Comparison of ENCODE assay signal across 34 cellular contexts in the genomic region with DNA sequence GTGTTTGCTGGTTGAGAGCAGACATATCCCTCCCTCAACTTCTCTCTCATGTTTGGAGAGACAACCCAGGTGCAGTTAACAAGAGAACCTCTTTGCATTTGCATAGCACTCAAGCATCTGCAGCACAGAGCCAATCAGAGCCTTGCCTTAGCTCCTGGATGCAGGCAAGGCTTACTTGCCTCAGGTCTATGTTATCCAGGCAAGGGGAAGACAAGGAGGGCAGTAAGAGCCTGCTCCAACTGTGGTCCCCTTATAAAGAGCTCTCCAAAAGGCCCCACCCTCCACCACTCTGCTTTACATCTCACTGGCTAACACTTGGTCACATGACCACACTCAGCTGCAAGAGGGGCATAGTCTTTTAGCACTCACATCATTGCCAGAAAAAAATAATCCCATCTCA.
"Had no signal": no experiment of that assay in that cellular context is flagged by ENCODE, and none has a peak within 500 bp of the region (broad histone marks: within the 10 kb centered on the region; RNA-seq: fewer than 3 reads in every experiment).

No MANE protein-coding gene starts in this region.

- H3K36me3 Mint-ChIP-seq: activated CD8-positive, alpha-beta memory T cell treated with anti-CD3 and anti-CD28 coated beads, Interleukin-2, amount 10 ng/mL, durations not matched to agents 7 days and 5 days; activated naive CD4-positive, alpha-beta T cell treated with anti-CD3 and anti-CD28 coated beads, Interleukin-2, amount 10 ng/mL, durations not matched to agents 7 days and 5 days; activated naive CD4-positive, alpha-beta T cell treated with anti-CD3 and anti-CD28 coated beads, Interleukin-2, amount 50 U/mL, for 24 hours; activated naive CD8-positive, alpha-beta T cell; activated naive CD8-positive, alpha-beta T cell treated with anti-CD3 and anti-CD28 coated beads, Interleukin-2, amount 10 ng/mL, durations not matched to agents 7 days and 5 days had no signal

- H3K4me1 ChIP-seq: ascending aorta, breast epithelium had no signal

- H3K9me3 Mint-ChIP-seq: activated naive CD4-positive, alpha-beta T cell treated with anti-CD3 and anti-CD28 coated beads, Interleukin-2, amount 50 U/mL, for 24 hours; activated naive CD8-positive, alpha-beta T cell treated with anti-CD3 and anti-CD28 coated beads, Interleukin-2, amount 10 ng/mL, durations not matched to agents 7 days and 5 days; activated naive CD8-positive, alpha-beta T cell treated with anti-CD3 and anti-CD28 coated beads, Interleukin-2, amount 50 U/mL, for 24 hours had no signal

- H3K27me3 ChIP-seq: ascending aorta, brain microvascular endothelial cell, breast epithelium had no signal

- ATAC-seq: activated CD4-positive, alpha-beta T cell treated with anti-CD3 and anti-CD28 coated beads for 36 hours; activated CD4-positive, CD25-positive, alpha-beta regulatory T cell treated with anti-CD3 and anti-CD28 coated beads, Interleukin-2, amount 50 U/mL, for 24 hours; activated CD8-positive, alpha-beta memory T cell treated with anti-CD3 and anti-CD28 coated beads, Interleukin-2, amount 10 ng/mL, durations not matched to agents 7 days and 5 days; activated CD8-positive, alpha-beta T cell treated with anti-CD3 and anti-CD28 coated beads, Interleukin-2, amount 10 ng/mL, durations not matched to agents 7 days and 5 days; activated naive CD8-positive, alpha-beta T cell treated with anti-CD3 and anti-CD28 coated beads, Interleukin-2, amount 50 U/mL, for 24 hours; activated T-helper 17 cell treated with anti-CD3 and anti-CD28 coated beads, Interleukin-2, amount 50 U/mL, for 72 hours had no signal

- H3K9me3 ChIP-seq: ascending aorta, breast epithelium had no signal

- H3K4me3 Mint-ChIP-seq: activated CD4-positive, alpha-beta memory T cell treated with anti-CD3 and anti-CD28 coated beads, Interleukin-2, amount 10 ng/mL, durations not matched to agents 7 days and 5 days; activated CD4-positive, alpha-beta T cell treated with anti-CD3 and anti-CD28 coated beads for 36 hours; activated CD4-positive, alpha-beta T cell treated with anti-CD3 and anti-CD28 coated beads, Interleukin-2, amount 10 ng/mL, durations not matched to agents 7 days and 5 days; activated CD8-positive, alpha-beta memory T cell treated with anti-CD3 and anti-CD28 coated beads, Interleukin-2, amount 10 ng/mL, durations not matched to agents 7 days and 5 days; activated CD8-positive, alpha-beta T cell treated with anti-CD3 and anti-CD28 coated beads, Interleukin-2, amount 10 ng/mL, durations not matched to agents 7 days and 5 days; activated naive CD4-positive, alpha-beta T cell treated with anti-CD3 and anti-CD28 coated beads, Interleukin-2, amount 10 ng/mL, durations not matched to agents 7 days and 5 days; activated naive CD4-positive, alpha-beta T cell treated with anti-CD3 and anti-CD28 coated beads, Interleukin-2, amount 50 U/mL, for 24 hours; activated naive CD8-positive, alpha-beta T cell; activated naive CD8-positive, alpha-beta T cell treated with anti-CD3 and anti-CD28 coated beads, Interleukin-2, amount 10 ng/mL, durations not matched to agents 7 days and 5 days; activated naive CD8-positive, alpha-beta T cell treated with anti-CD3 and anti-CD28 coated beads, Interleukin-2, amount 50 U/mL, for 24 hours; activated T-cell treated with anti-CD3 and anti-CD28 coated beads, Interleukin-2, amount 50 U/mL, for 24 hours; activated T-helper 17 cell treated with anti-CD3 and anti-CD28 coated beads, Interleukin-2, amount 50 U/mL, for 72 hours; T-helper 1 cell treated with Interleukin-12 subunit alpha and Interleukin-12 subunit beta and Interleukin-4 antibody, amounts not matched to agents 30 μg/mL and 1 μg/mL, for 36 hours; T-helper 2 cell treated with Interferon-gamma antibody and Interleukin-4, amounts not matched to agents 5 μg/mL and 100 μg/mL, for 36 hours had no signal

- H3K27me3 Mint-ChIP-seq: activated CD4-positive, alpha-beta memory T cell treated with anti-CD3 and anti-CD28 coated beads, Interleukin-2, amount 10 ng/mL, durations not matched to agents 7 days and 5 days; activated CD4-positive, alpha-beta T cell treated with anti-CD3 and anti-CD28 coated beads for 36 hours; activated CD4-positive, alpha-beta T cell treated with anti-CD3 and anti-CD28 coated beads, Interleukin-2, amount 10 ng/mL, durations not matched to agents 7 days and 5 days; activated CD8-positive, alpha-beta memory T cell treated with anti-CD3 and anti-CD28 coated beads, Interleukin-2, amount 10 ng/mL, durations not matched to agents 7 days and 5 days; activated naive CD4-positive, alpha-beta T cell treated with anti-CD3 and anti-CD28 coated beads, Interleukin-2, amount 10 ng/mL, durations not matched to agents 7 days and 5 days; activated naive CD8-positive, alpha-beta T cell treated with anti-CD3 and anti-CD28 coated beads, Interleukin-2, amount 10 ng/mL, durations not matched to agents 7 days and 5 days; activated naive CD8-positive, alpha-beta T cell treated with anti-CD3 and anti-CD28 coated beads, Interleukin-2, amount 50 U/mL, for 24 hours; activated T-cell treated with anti-CD3 and anti-CD28 coated beads, Interleukin-2, amount 50 U/mL, for 24 hours; activated T-helper 17 cell treated with anti-CD3 and anti-CD28 coated beads, Interleukin-2, amount 50 U/mL, for 72 hours had no signal

- H3K36me3 ChIP-seq: ascending aorta, brain microvascular endothelial cell, breast epithelium had no signal

- DNase-seq: activated CD4-positive, alpha-beta memory T cell treated with anti-CD3 and anti-CD28 coated beads, Interleukin-2, amount 10 ng/mL, durations not matched to agents 7 days and 5 days; activated CD4-positive, alpha-beta T cell treated with anti-CD3 and anti-CD28 coated beads for 1 hour; activated CD4-positive, alpha-beta T cell treated with anti-CD3 and anti-CD28 coated beads for 36 hours; activated CD4-positive, alpha-beta T cell treated with anti-CD3 and anti-CD28 coated beads for 48 hours; activated CD4-positive, alpha-beta T cell treated with anti-CD3 and anti-CD28 coated beads, Interleukin-2, amount 10 ng/mL, durations not matched to agents 7 days and 5 days; activated CD4-positive, alpha-beta T cell treated with anti-CD3 and anti-CD28 coated beads, Interleukin-2, amount 50 U/mL, for 48 hours; activated CD4-positive, CD25-positive, alpha-beta regulatory T cell; activated CD8-positive, alpha-beta memory T cell treated with anti-CD3 and anti-CD28 coated beads for 24 hours; activated CD8-positive, alpha-beta memory T cell treated with anti-CD3 and anti-CD28 coated beads, Interleukin-2, amount 10 ng/mL, durations not matched to agents 7 days and 5 days; activated CD8-positive, alpha-beta memory T cell treated with anti-CD3 and anti-CD28 coated beads, Interleukin-2, amount 50 U/mL, for 48 hours; activated CD8-positive, alpha-beta T cell treated with anti-CD3 and anti-CD28 coated beads, Interleukin-2, amount 10 ng/mL, durations not matched to agents 7 days and 5 days; activated effector memory CD4-positive, alpha-beta T cell treated with anti-CD3 and anti-CD28 coated beads, Interleukin-2, amount 50 U/mL, for 16 hours; activated naive CD4-positive, alpha-beta T cell treated with anti-CD3 and anti-CD28 coated beads, Interleukin-2, amount 10 ng/mL, durations not matched to agents 7 days and 5 days; activated naive CD4-positive, alpha-beta T cell treated with Interleukin-2 at 50 U/mL for 16 hours; activated naive CD8-positive, alpha-beta T cell treated with anti-CD3 and anti-CD28 coated beads, Interleukin-2, amount 10 ng/mL, durations not matched to agents 7 days and 5 days; activated naive CD8-positive, alpha-beta T cell treated with anti-CD3 and anti-CD28 coated beads, Interleukin-2, amount 50 U/mL, for 24 hours; activated T-cell treated with anti-CD3 and anti-CD28 coated beads, Interleukin-2, amount 50 U/mL, for 24 hours; activated T-cell treated with anti-CD3 and anti-CD28 coated beads, Interleukin-2, amount 50 U/mL, for 48 hours; amygdala; anterior cingulate cortex; brain microvascular endothelial cell; central memory CD4-positive, alpha-beta T cell; T-helper 1 cell; T-helper 2 cell; T-helper 9 cell had no signal

- H3K4me1 Mint-ChIP-seq: activated CD4-positive, alpha-beta memory T cell treated with anti-CD3 and anti-CD28 coated beads, Interleukin-2, amount 10 ng/mL, durations not matched to agents 7 days and 5 days; activated CD4-positive, alpha-beta T cell treated with anti-CD3 and anti-CD28 coated beads for 36 hours; activated CD4-positive, alpha-beta T cell treated with anti-CD3 and anti-CD28 coated beads, Interleukin-2, amount 10 ng/mL, durations not matched to agents 7 days and 5 days; activated CD8-positive, alpha-beta memory T cell treated with anti-CD3 and anti-CD28 coated beads, Interleukin-2, amount 10 ng/mL, durations not matched to agents 7 days and 5 days; activated naive CD4-positive, alpha-beta T cell treated with anti-CD3 and anti-CD28 coated beads, Interleukin-2, amount 10 ng/mL, durations not matched to agents 7 days and 5 days; activated naive CD4-positive, alpha-beta T cell treated with anti-CD3 and anti-CD28 coated beads, Interleukin-2, amount 50 U/mL, for 24 hours; activated naive CD8-positive, alpha-beta T cell treated with anti-CD3 and anti-CD28 coated beads, Interleukin-2, amount 10 ng/mL, durations not matched to agents 7 days and 5 days; activated naive CD8-positive, alpha-beta T cell treated with anti-CD3 and anti-CD28 coated beads, Interleukin-2, amount 50 U/mL, for 24 hours; activated T-helper 17 cell treated with anti-CD3 and anti-CD28 coated beads, Interleukin-2, amount 50 U/mL, for 72 hours had no signal

- H3K27ac Mint-ChIP-seq: activated CD4-positive, alpha-beta memory T cell treated with anti-CD3 and anti-CD28 coated beads, Interleukin-2, amount 10 ng/mL, durations not matched to agents 7 days and 5 days; activated CD4-positive, alpha-beta T cell treated with anti-CD3 and anti-CD28 coated beads for 36 hours; activated CD4-positive, alpha-beta T cell treated with anti-CD3 and anti-CD28 coated beads, Interleukin-2, amount 10 ng/mL, durations not matched to agents 7 days and 5 days; activated CD8-positive, alpha-beta memory T cell treated with anti-CD3 and anti-CD28 coated beads, Interleukin-2, amount 10 ng/mL, durations not matched to agents 7 days and 5 days; activated CD8-positive, alpha-beta T cell treated with anti-CD3 and anti-CD28 coated beads, Interleukin-2, amount 10 ng/mL, durations not matched to agents 7 days and 5 days; activated naive CD4-positive, alpha-beta T cell treated with anti-CD3 and anti-CD28 coated beads, Interleukin-2, amount 10 ng/mL, durations not matched to agents 7 days and 5 days; activated naive CD4-positive, alpha-beta T cell treated with anti-CD3 and anti-CD28 coated beads, Interleukin-2, amount 50 U/mL, for 24 hours; activated naive CD8-positive, alpha-beta T cell; activated naive CD8-positive, alpha-beta T cell treated with anti-CD3 and anti-CD28 coated beads, Interleukin-2, amount 10 ng/mL, durations not matched to agents 7 days and 5 days; activated naive CD8-positive, alpha-beta T cell treated with anti-CD3 and anti-CD28 coated beads, Interleukin-2, amount 50 U/mL, for 24 hours; activated T-cell treated with anti-CD3 and anti-CD28 coated beads, Interleukin-2, amount 50 U/mL, for 24 hours; activated T-helper 17 cell treated with anti-CD3 and anti-CD28 coated beads, Interleukin-2, amount 50 U/mL, for 72 hours; T-helper 1 cell treated with Interleukin-12 subunit alpha and Interleukin-12 subunit beta and Interleukin-4 antibody, amounts not matched to agents 30 μg/mL and 1 μg/mL, for 36 hours; T-helper 2 cell treated with Interferon-gamma antibody and Interleukin-4, amounts not matched to agents 5 μg/mL and 100 μg/mL, for 36 hours had no signal

- H3K27ac ChIP-seq: ascending aorta, brain microvascular endothelial cell, breast epithelium, VCaP had no signal

- H3K4me3 ChIP-seq: ascending aorta, breast epithelium had no signal
